Comparison of ENCODE assay signal across 20 cellular contexts in genomic region chr10:118017850-118018249, GRCh38. TPM values are rescaled to one million over a fixed set of nuclear protein-coding genes. Genes with fewer than 3 reads are reported as not detected.
A peak's percentile ranks its signal among the peaks of the same experiment; 100 is the strongest.
DNase-seq lines count a peak whose midpoint lies in the region; ATAC-seq and TF ChIP-seq lines count a peak whose summit lies in the region.
"Had no signal": no experiment of that assay in that cellular context is flagged by ENCODE, and none has a peak within 500 bp of the region (broad histone marks: within the 10 kb centered on the region; RNA-seq: fewer than 3 reads in every experiment).

No MANE protein-coding gene starts in this region.

- H3K79me1 ChIP-seq in mesendoderm (ENCODE audit: low read length) = peaks cover 1% of the 10 kb centered on the region

- ATAC-seq in upper lobe of right lung = peak; percentile 93
- no peak for ATAC-seq in right lobe of liver
- ATAC-seq: activated naive CD4-positive, alpha-beta T cell treated with anti-CD3 and anti-CD28 coated beads, Interleukin-2, amount 50 U/mL, for 72 hours; foreskin keratinocyte had no signal

- no peaks in the 10 kb centered on the region for H3K27me3 ChIP-seq in endodermal cell (ENCODE audit: control insufficient read depth, insufficient read depth, low read length, poor library complexity, severe bottlenecking)
- H3K27me3 ChIP-seq in mesendoderm (ENCODE audit: insufficient read depth, low read length, poor library complexity) = no peaks in the 10 kb centered on the region
- no peaks in the 10 kb centered on the region for H3K27me3 ChIP-seq in upper lobe of right lung
- H3K27me3 ChIP-seq in right lobe of liver = no peaks in the 10 kb centered on the region
- H3K27me3 ChIP-seq: foreskin keratinocyte, SJSA1, vagina had no signal

- H3K27ac Mint-ChIP-seq in endodermal cell = no peak overlapping the region
- H3K27ac Mint-ChIP-seq: activated naive CD4-positive, alpha-beta T cell treated with anti-CD3 and anti-CD28 coated beads, Interleukin-2, amount 50 U/mL, for 72 hours; activated T-helper 1 cell treated with anti-CD3 and anti-CD28 coated beads, Interleukin-12 subunit alpha, Interleukin-12 subunit beta, Interleukin-2, Interleukin-4 antibody, amounts not matched to agents 30 ng/mL and 10 ng/mL and 1 ng/mL, durations not matched to agents 14 hours and 24 hours and 36 hours; memory B cell had no signal

- no peak for TF ChIP-seq CTCF in endodermal cell (conservative IDR thresholded peaks at IDR 0.05)
- TF ChIP-seq CTCF in upper lobe of right lung (IDR thresholded peaks at IDR 0.05) = no peak
- TF ChIP-seq CTCF in right lobe of liver (IDR thresholded peaks at IDR 0.05) = no peak

- no peak overlapping the region for H2BK5ac ChIP-seq in mesendoderm (ENCODE audit: low read length)

- H3K27ac ChIP-seq in endodermal cell (ENCODE audit: low read depth, low read length) (no peak overlapping the region), mesendoderm (ENCODE audit: low read depth, low read length) (no peak overlapping the region), upper lobe of right lung (peak overlapping the region; percentile 3), right lobe of liver (no peak overlapping the region)
- H3K27ac ChIP-seq: foreskin keratinocyte, parathyroid adenoma, SJSA1, vagina had no signal

- H3K9me3 ChIP-seq in endodermal cell (ENCODE audit: control insufficient read depth, low read length) (no peaks in the 10 kb centered on the region), upper lobe of right lung (no peaks in the 10 kb centered on the region), right lobe of liver (no peaks in the 10 kb centered on the region)
- H3K9me3 ChIP-seq: SJSA1, vagina had no signal

- H2BK15ac ChIP-seq in mesendoderm (replicated peaks; ENCODE audit: low read depth) = no peak overlapping the region

- no peak overlapping the region for H3K18ac ChIP-seq in mesendoderm (ENCODE audit: low read length)

- H3K36me3 ChIP-seq in endodermal cell (ENCODE audit: control insufficient read depth, insufficient read depth, low read length) (no peaks in the 10 kb centered on the region), mesendoderm (ENCODE audit: control insufficient read depth, insufficient read depth, low read length) (no peaks in the 10 kb centered on the region), upper lobe of right lung (no peaks in the 10 kb centered on the region), right lobe of liver (no peaks in the 10 kb centered on the region)

- no peak overlapping the region for H3K4me2 ChIP-seq in mesendoderm (ENCODE audit: low read length)

- DNase-seq in NCI-H69 (lab: John Stamatoyannopoulos, UW) = peak; percentile 23
- DNase-seq in endodermal cell = peak; percentile 80
- peak; percentile 95 for DNase-seq in mesendoderm
- DNase-seq in upper lobe of right lung = peak; percentile 58
- no peak for DNase-seq in right lobe of liver
- DNase-seq in AG08396 (ENCODE audit: low spot score) = no peak
- DNase-seq in nucleus accumbens (lab: John Stamatoyannopoulos, UW) = no peak
- DNase-seq: activated CD4-positive, alpha-beta T cell treated with anti-CD3 and anti-CD28 coated beads for 48 hours; effector CD8-positive, alpha-beta T cell; foreskin keratinocyte; kidney; NCI-H1694; NCI-H446 treated with DMSO at 0.1 percent for 48 hours; NK-92 treated with Interleukin-12 subunit alpha and Interleukin-12 subunit beta, amount 100 ng/mL, for 24 hours had no signal

- no peak overlapping the region for H4K8ac ChIP-seq in mesendoderm (ENCODE audit: low read depth, low read length)

- no peak overlapping the region for H3K4me3 Mint-ChIP-seq in endodermal cell
- H3K4me3 Mint-ChIP-seq: activated T-helper 1 cell treated with anti-CD3 and anti-CD28 coated beads, Interleukin-12 subunit alpha, Interleukin-12 subunit beta, Interleukin-2, Interleukin-4 antibody, amounts not matched to agents 30 ng/mL and 10 ng/mL and 1 ng/mL, durations not matched to agents 14 hours and 24 hours and 36 hours; memory B cell had no signal

- H3K4me1 ChIP-seq in endodermal cell (ENCODE audit: control insufficient read depth, insufficient read depth, low read length) (peaks cover 13% of the 10 kb centered on the region), mesendoderm (ENCODE audit: control insufficient read depth, low read depth, low read length) (peaks cover 3% of the 10 kb centered on the region), upper lobe of right lung (no peaks in the 10 kb centered on the region), right lobe of liver (no peaks in the 10 kb centered on the region)
- H3K4me1 ChIP-seq: foreskin keratinocyte, parathyroid adenoma, SJSA1, vagina had no signal

- H3K27me3 Mint-ChIP-seq in endodermal cell (ENCODE audit: insufficient read depth) = peaks cover 1% of the 10 kb centered on the region
- H3K27me3 Mint-ChIP-seq: memory B cell had no signal

- H2BK120ac ChIP-seq in mesendoderm (ENCODE audit: low read depth, low read length) = no peak overlapping the region

- WGBS in endodermal cell (ENCODE audit: insufficient coverage in 1 of 2, insufficient read length in 1 of 2), 2 experiments = 60 to 72% methylated on average over 3 to 5 of the region's 5 CpGs
- WGBS in mesendoderm (ENCODE audit: extremely low coverage, insufficient coverage, low lambda C conversion rate) = no CpG with 5 or more reads among the region's 5 CpGs
- WGBS in right lobe of liver (ENCODE audit: insufficient coverage, low coverage, low lambda C conversion rate, missing lambda C conversion rate) = 97% methylated on average over 5 of the region's 5 CpGs

- intact Hi-C loops in upper lobe of right lung (cut with DNase I) = no loop called here
- intact Hi-C loops in right lobe of liver (cut with DNase I) = no loop called here

- H3K4ac ChIP-seq in mesendoderm (ENCODE audit: low read depth, low read length) = no peak overlapping the region

- H3K56ac ChIP-seq in mesendoderm (ENCODE audit: low read length) = no peak overlapping the region

- H3K4me3 ChIP-seq in endodermal cell (ENCODE audit: low read length) (no peak overlapping the region), mesendoderm (ENCODE audit: low read length) (no peak overlapping the region), upper lobe of right lung (no peak overlapping the region), right lobe of liver (no peak overlapping the region)
- H3K4me3 ChIP-seq: SJSA1, vagina had no signal

- no peak overlapping the region for H2AK5ac ChIP-seq in mesendoderm (ENCODE audit: low read length)

- H3K9ac ChIP-seq in endodermal cell (ENCODE audit: extremely low read depth, low read length, poor library complexity, severe bottlenecking) = no peak overlapping the region
- no peak overlapping the region for H3K9ac ChIP-seq in mesendoderm (ENCODE audit: low read length)
- H3K9ac ChIP-seq: parathyroid adenoma had no signal

- H3K36me3 Mint-ChIP-seq in endodermal cell (ENCODE audit: low read depth) = no peaks in the 10 kb centered on the region

- H3K9me3 Mint-ChIP-seq in endodermal cell = no peaks in the 10 kb centered on the region
- H3K9me3 Mint-ChIP-seq: activated naive CD4-positive, alpha-beta T cell treated with anti-CD3 and anti-CD28 coated beads, Interleukin-2, amount 50 U/mL, for 72 hours; activated T-helper 1 cell treated with anti-CD3 and anti-CD28 coated beads, Interleukin-12 subunit alpha, Interleukin-12 subunit beta, Interleukin-2, Interleukin-4 antibody, amounts not matched to agents 30 ng/mL and 10 ng/mL and 1 ng/mL, durations not matched to agents 14 hours and 24 hours and 36 hours; memory B cell had no signal

- no peak for TF ChIP-seq POLR2A in right lobe of liver (IDR thresholded peaks at IDR 0.05)

- no peak overlapping the region for H4K5ac ChIP-seq in mesendoderm (ENCODE audit: low read length)

- no peaks in the 10 kb centered on the region for H3K79me2 ChIP-seq in mesendoderm (ENCODE audit: control insufficient read depth, insufficient read depth, low read length)
- H3K79me2 ChIP-seq: parathyroid adenoma had no signal

- H3K23ac ChIP-seq in mesendoderm (ENCODE audit: low read length) = no peak overlapping the region

- peaks cover 48% of the 10 kb centered on the region for H3K4me1 Mint-ChIP-seq in endodermal cell
- H3K4me1 Mint-ChIP-seq: memory B cell had no signal

RNA-seq across cellular contexts. Expression of gene RAB11FIP2, which starts 28.9 kb away (rescaled TPM):
- total RNA-seq in endodermal cell = 10 to 100 TPM; 21.9 TPM
- 13.7 TPM for polyA plus RNA-seq in endodermal cell (2013, experiment 1 of 2)
- polyA plus RNA-seq in endodermal cell (2013, experiment 2 of 2) = 15.2 TPM
- 15.5 TPM for polyA plus RNA-seq in mesendoderm (2013, experiment 1 of 2)
- 15.8 TPM for polyA plus RNA-seq in mesendoderm (2013, experiment 2 of 2)
- total RNA-seq in upper lobe of right lung = 27.6 TPM
- 10 to 100 TPM in 1 of 6 experiments, 1 to 10 TPM in 5; 5.3 to 14.3 (median 6.9) TPM for total RNA-seq in right lobe of liver

Comparison
In these comparisons a context has a peak if more than half of its experiments do, and no peak if none do; other contexts are left out.
1. DNase-seq: peak in NCI-H69 (single experiment), endodermal cell (single experiment), mesendoderm (single experiment) and upper lobe of right lung (single experiment); none in right lobe of liver (0 of 3), AG08396 (single experiment) and nucleus accumbens (0 of 56).